22 cellular contexts compared by ENCODE assay signal in genomic region chr14:68491793-68492192, GRCh38.
DNase-seq lines count a peak whose midpoint lies in the region; ATAC-seq, FAIRE-seq and TF ChIP-seq lines count a peak whose summit lies in the region.
"Had no signal": no experiment of that assay in that cellular context is flagged by ENCODE, and none has a peak within 500 bp of the region (broad histone marks: within the 10 kb centered on the region; RNA-seq: fewer than 3 reads in every experiment).

No MANE protein-coding gene starts in this region.

- H4K20me1 ChIP-seq in GM12878 (ENCODE audit: control insufficient read depth, insufficient read depth), result no peaks in the 10 kb centered on the region

- H3K36me3 Mint-ChIP-seq in mesothelial cell of epicardium (no peaks in the 10 kb centered on the region), type B pancreatic cell (peaks cover 7% of the 10 kb centered on the region)
- no peaks in the 10 kb centered on the region for H3K36me3 Mint-ChIP-seq in CD8-positive, alpha-beta T cell

- no peaks in the 10 kb centered on the region for H3K79me2 ChIP-seq in GM12878 (ENCODE audit: control insufficient read depth, insufficient read depth, low read length)

- H3K9me3 ChIP-seq in GM12878 (replicated peaks; ENCODE audit: control insufficient read depth, insufficient read depth, low read length), result no peaks in the 10 kb centered on the region
- no peaks in the 10 kb centered on the region for H3K9me3 ChIP-seq in CD8-positive, alpha-beta T cell (ENCODE audit: low read length)
- H3K9me3 ChIP-seq: BE2C had no signal

- CTCF ChIA-PET in GM12878 (lab: Yijun Ruan, JAX), result interaction anchor here (1.6 to 5.2 kb wide), 2 partner anchors 14 to 83 kb away, joined by 4 to 33 read pairs; no protein-coding TSS in a partner anchor
- CTCF ChIA-PET in CD8-positive, alpha-beta T cell (lab: Charles Lee), result interaction anchor here (1.3 to 2.1 kb wide), 2 partner anchors 8 to 9 kb away, joined by 4 to 5 read pairs; no protein-coding TSS in a partner anchor

- RAD21 ChIA-PET in GM12878 (lab: Charles Lee; ENCODE audit: unreplicated experiment), result interaction anchor here (1.0 kb wide), 1 partner anchor 82 kb away, joined by 3 read pairs; no protein-coding TSS in a partner anchor

- no peak for FAIRE-seq in GM12878 (lab: Jason Lieb, UNC)
- FAIRE-seq: GM18507, H54 had no signal

- ATAC-seq in GM12878 (no peak), HG02884 (IDR thresholded peaks at IDR 0.05; ENCODE audit: unreplicated experiment) (no peak)
- ATAC-seq in CD8-positive, alpha-beta T cell, result no peak
- ATAC-seq: SK-N-SH treated with all-trans-retinoic acid at 6 μM for 48 hours had no signal

- 60% methylated on average over 6 of the region's 6 CpGs for WGBS in GM12878 (ENCODE audit: insufficient coverage, insufficient replicate concordance, low lambda C conversion rate, missing lambda C conversion rate)

- H3K4me3 Mint-ChIP-seq in mesothelial cell of epicardium (no peak overlapping the region), type B pancreatic cell (peak overlapping the region; percentile 15)
- H3K4me3 Mint-ChIP-seq in CD8-positive, alpha-beta T cell, result no peak overlapping the region

- SMC1A ChIA-PET in GM12878 (lab: Charles Lee; ENCODE audit: uncharacterized antibody, unreplicated experiment), result interaction anchor here (0.7 to 4.5 kb wide), 6 partner anchors 12 to 90 kb away, joined by 3 to 22 read pairs (median 4); no protein-coding TSS in a partner anchor

- intact Hi-C loops in GM12878 (cut with micrococcal nuclease; ENCODE audit: unreplicated experiment), result no loop called here
- intact Hi-C loops in CD8-positive, alpha-beta T cell (cut with DNase I, micrococcal nuclease), result loop anchor here in 1 of 2 experiments (2.0 kb wide), 1 partner anchor 15 kb away; no protein-coding TSS in a partner anchor

- H3K4me2 ChIP-seq in GM12878 (ENCODE audit: control insufficient read depth, insufficient read depth), result no peak overlapping the region

- no peak overlapping the region for H3K9ac ChIP-seq in GM12878 (ENCODE audit: control insufficient read depth, insufficient read depth, low read length)

- no peaks in the 10 kb centered on the region for H3K27me3 ChIP-seq in GM12878 (replicated peaks in 1 of 2; ENCODE audit: control insufficient read depth in 2 of 2, insufficient read depth in 2 of 2, low read length in 1 of 2)
- H3K27me3 ChIP-seq in CD8-positive, alpha-beta T cell (ENCODE audit: insufficient read depth, low read length), result no peaks in the 10 kb centered on the region
- H3K27me3 ChIP-seq: BE2C had no signal

- H3K4me1 Mint-ChIP-seq in mesothelial cell of epicardium, result peaks cover 73% of the 10 kb centered on the region
- peaks cover 58% of the 10 kb centered on the region for H3K4me1 Mint-ChIP-seq in type B pancreatic cell (ENCODE audit: unreplicated experiment)
- peaks cover 40% of the 10 kb centered on the region for H3K4me1 Mint-ChIP-seq in CD8-positive, alpha-beta T cell (ENCODE audit: low read depth)

- TF ChIP-seq POLR2A in GM12878 (IDR thresholded peaks at IDR 0.05; ENCODE audit: low read depth, low read length), result no peak

- POLR2A ChIA-PET in GM12878 (lab: Charles Lee), result interaction anchor here (1.7 kb wide), 1 partner anchor 14 kb away, joined by 6 read pairs; no protein-coding TSS in a partner anchor
- POLR2A ChIA-PET in CD8-positive, alpha-beta T cell (lab: Charles Lee), result interaction anchor here (1.7 to 2.1 kb wide), 2 partner anchors 8 to 15 kb away, joined by 4 to 9 read pairs; no protein-coding TSS in a partner anchor

- TF ChIP-seq CTCF in GM13977 (IDR thresholded peaks at IDR 0.05; ENCODE audit: extremely low read depth, insufficient read depth, missing control alignments) (peak; percentile 53), GM12878 (IDR thresholded peaks at IDR 0.05 in 2 of 3, conservative IDR thresholded peaks at IDR 0.05 in 1 of 3; ENCODE audit: control insufficient read depth in 2 of 3, extremely low read depth in 1 of 3, insufficient read depth in 1 of 3, low read depth in 3 of 3, low read length in 3 of 3) (peak in 1 of 3 experiments; percentile 16; a peak in 2 of 6 replicates), mesothelial cell of epicardium (IDR thresholded peaks at IDR 0.05; ENCODE audit: unreplicated experiment) (no peak), type B pancreatic cell (conservative IDR thresholded peaks at IDR 0.05) (no peak)
- TF ChIP-seq CTCF in CD8-positive, alpha-beta T cell (IDR thresholded peaks at IDR 0.05), result no peak

- H2AFZ ChIP-seq in GM12878 (ENCODE audit: control insufficient read depth, low read depth, low read length), result no peak overlapping the region; the same call in 1 of the 2 replicates

- H3K27me3 Mint-ChIP-seq in mesothelial cell of epicardium (ENCODE audit: low read depth), result no peaks in the 10 kb centered on the region
- no peaks in the 10 kb centered on the region for H3K27me3 Mint-ChIP-seq in type B pancreatic cell
- H3K27me3 Mint-ChIP-seq in CD8-positive, alpha-beta T cell (ENCODE audit: low read depth), result no peaks in the 10 kb centered on the region

- H3K9me3 Mint-ChIP-seq in mesothelial cell of epicardium (no peaks in the 10 kb centered on the region), type B pancreatic cell (peaks cover 4% of the 10 kb centered on the region)
- no peaks in the 10 kb centered on the region for H3K9me3 Mint-ChIP-seq in CD8-positive, alpha-beta T cell

- no peak for DNase-seq in GM13977 (ENCODE audit: low spot score)
- DNase-seq in GM12878 (ENCODE audit: low read depth, low spot score), result no peak
- no peak for DNase-seq in mesothelial cell of epicardium (ENCODE audit: low spot score in 2 of 2, unreplicated experiment in 2 of 2)
- no peak for DNase-seq in type B pancreatic cell (ENCODE audit: extremely low spot score, unreplicated experiment)
- no peak for DNase-seq in AG20443 (ENCODE audit: low spot score)
- DNase-seq in CD8-positive, alpha-beta T cell, result no peak
- DNase-seq in GM19240 (ENCODE audit: insufficient read length, low spot score), result no peak
- DNase-seq: BE2C; GDM1; KBM-7; NCI-H1436; NCI-H2029; NCI-H2171; NCI-H446; NK-92 treated with Interleukin-12 subunit alpha and Interleukin-12 subunit beta, amount 100 ng/mL, for 24 hours; OCI-M1; SHP77 treated with DMSO at 0.1 percent for 48 hours; T-helper 1 cell had no signal

- in situ Hi-C loops in GM13977 (cut with MboI; ENCODE audit: low pct_unique_long_range_greater_than_20kb, low sequenced_read_pairs, unreplicated experiment) (no loop called here), GM12878 (cut with MboI) (no loop called here)

- H3K4me3 ChIP-seq in GM12878, result no peak overlapping the region
- H3K4me3 ChIP-seq in CD8-positive, alpha-beta T cell (ENCODE audit: low read depth, low read length), result no peak overlapping the region

- peak; percentile 66; the same call in 1 of the 2 replicates for TF ChIP-seq RAD21 in GM12878 (IDR thresholded peaks at IDR 0.05; ENCODE audit: insufficient read depth, low read depth, low read length)

- H3K4me1 ChIP-seq in GM12878 (ENCODE audit: control insufficient read depth, insufficient read depth, low read length), result peaks cover 28% of the 10 kb centered on the region
- peaks cover 26% of the 10 kb centered on the region for H3K4me1 ChIP-seq in CD8-positive, alpha-beta T cell (ENCODE audit: insufficient read depth, low read length)
- H3K4me1 ChIP-seq: BE2C had no signal

- H3K27ac Mint-ChIP-seq in mesothelial cell of epicardium (peak overlapping the region; percentile 97), type B pancreatic cell (peak overlapping the region; percentile 80)
- no peak overlapping the region for H3K27ac Mint-ChIP-seq in CD8-positive, alpha-beta T cell

- no peaks in the 10 kb centered on the region for H3K36me3 ChIP-seq in GM12878 (ENCODE audit: control insufficient read depth in 2 of 2, insufficient read depth in 2 of 2, low read length in 1 of 2)
- no peaks in the 10 kb centered on the region for H3K36me3 ChIP-seq in CD8-positive, alpha-beta T cell (ENCODE audit: insufficient read depth, low read length)
- H3K36me3 ChIP-seq: BE2C had no signal

- no TSS peak for BruUV-seq in GM12878 (replicated peaks; lab: Mats Ljungman, UMichigan)

- TF ChIP-seq EP300 in GM12878 (IDR thresholded peaks at IDR 0.05; ENCODE audit: borderline replicate concordance in 1 of 2, control insufficient read depth in 1 of 2, low read depth in 2 of 2, low read length in 2 of 2), result no peak

- peak overlapping the region; percentile 14; the same call in 1 of the 2 replicates for H3K27ac ChIP-seq in GM12878 (ENCODE audit: control insufficient read depth, insufficient read depth)
- H3K27ac ChIP-seq in CD8-positive, alpha-beta T cell (ENCODE audit: low read depth, low read length), result no peak overlapping the region

TF ChIP-seq in GM12878, 131 proteins besides CTCF, POLR2A, EP300 and RAD21 (continues in another document):
- TF ChIP-seq TBL1XR1 (IDR thresholded peaks at IDR 0.05; ENCODE audit: low read depth, low read length) (no peak), CREB1 (IDR thresholded peaks at IDR 0.05; ENCODE audit: low read depth) (0 out of 2 replicates have a peak, but pooled peaks have one; percentile 7), JUNB (IDR thresholded peaks at IDR 0.05) (peak; percentile 25; the same call in 1 of the 2 replicates), NFIC (IDR thresholded peaks at IDR 0.05; ENCODE audit: low read depth, low read length) (peak; percentile 37; the same call in 1 of the 2 replicates), E4F1 (IDR thresholded peaks at IDR 0.05; ENCODE audit: borderline replicate concordance, partially characterized antibody) (no peak), TCF12 (IDR thresholded peaks at IDR 0.05; ENCODE audit: low read depth, low read length) (peak; percentile 60; the same call in 1 of the 2 replicates), FOXM1 (IDR thresholded peaks at IDR 0.05; ENCODE audit: low read depth, low read length) (0 out of 2 replicates have a peak, but pooled peaks have one; percentile 24)
